Comparison of ENCODE assay signal across 8 cellular contexts in the genomic region with DNA sequence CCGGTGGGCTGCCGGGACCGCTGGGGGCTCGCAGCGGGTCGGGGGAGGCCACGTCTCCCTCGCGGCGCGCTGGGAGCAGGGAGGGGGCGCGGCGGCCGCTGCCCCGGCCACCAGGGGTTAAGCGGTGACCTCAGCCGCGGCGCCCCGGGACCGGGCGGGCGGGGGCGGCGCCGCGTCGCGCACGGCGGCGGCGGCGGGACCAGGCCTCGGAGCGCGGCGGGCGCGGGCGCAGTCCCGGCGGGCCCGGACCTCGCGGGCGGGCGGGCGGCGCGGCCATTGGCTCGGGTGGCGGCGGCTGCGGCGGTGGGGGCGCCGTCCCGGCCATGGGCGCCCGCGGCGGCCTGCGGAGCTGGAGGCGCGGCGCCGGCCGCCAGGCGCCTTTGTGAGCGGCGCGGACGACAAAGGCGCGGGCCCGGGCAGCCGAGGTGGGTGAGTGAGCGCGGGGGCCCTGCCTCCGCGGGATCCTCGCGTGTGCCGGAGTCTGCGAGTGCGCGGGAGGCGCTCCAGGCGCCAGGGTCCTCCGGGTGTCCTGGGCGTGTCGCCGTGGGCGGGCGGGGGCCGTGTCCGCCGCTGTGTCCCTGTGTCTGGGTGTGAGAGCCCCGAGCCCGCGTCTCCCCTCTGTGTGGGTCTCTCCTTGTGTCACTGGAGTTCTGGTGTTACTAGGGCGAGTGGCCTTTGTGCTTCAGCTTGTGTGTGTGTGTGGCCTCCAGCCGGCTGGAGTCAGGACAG. TPM values are rescaled to one million over a fixed set of nuclear protein-coding genes. Genes with fewer than 3 reads are reported as not detected.
DNase-seq lines count a peak whose midpoint lies in the region; ATAC-seq, FAIRE-seq and TF ChIP-seq lines count a peak whose summit lies in the region.

A gene with protein sequence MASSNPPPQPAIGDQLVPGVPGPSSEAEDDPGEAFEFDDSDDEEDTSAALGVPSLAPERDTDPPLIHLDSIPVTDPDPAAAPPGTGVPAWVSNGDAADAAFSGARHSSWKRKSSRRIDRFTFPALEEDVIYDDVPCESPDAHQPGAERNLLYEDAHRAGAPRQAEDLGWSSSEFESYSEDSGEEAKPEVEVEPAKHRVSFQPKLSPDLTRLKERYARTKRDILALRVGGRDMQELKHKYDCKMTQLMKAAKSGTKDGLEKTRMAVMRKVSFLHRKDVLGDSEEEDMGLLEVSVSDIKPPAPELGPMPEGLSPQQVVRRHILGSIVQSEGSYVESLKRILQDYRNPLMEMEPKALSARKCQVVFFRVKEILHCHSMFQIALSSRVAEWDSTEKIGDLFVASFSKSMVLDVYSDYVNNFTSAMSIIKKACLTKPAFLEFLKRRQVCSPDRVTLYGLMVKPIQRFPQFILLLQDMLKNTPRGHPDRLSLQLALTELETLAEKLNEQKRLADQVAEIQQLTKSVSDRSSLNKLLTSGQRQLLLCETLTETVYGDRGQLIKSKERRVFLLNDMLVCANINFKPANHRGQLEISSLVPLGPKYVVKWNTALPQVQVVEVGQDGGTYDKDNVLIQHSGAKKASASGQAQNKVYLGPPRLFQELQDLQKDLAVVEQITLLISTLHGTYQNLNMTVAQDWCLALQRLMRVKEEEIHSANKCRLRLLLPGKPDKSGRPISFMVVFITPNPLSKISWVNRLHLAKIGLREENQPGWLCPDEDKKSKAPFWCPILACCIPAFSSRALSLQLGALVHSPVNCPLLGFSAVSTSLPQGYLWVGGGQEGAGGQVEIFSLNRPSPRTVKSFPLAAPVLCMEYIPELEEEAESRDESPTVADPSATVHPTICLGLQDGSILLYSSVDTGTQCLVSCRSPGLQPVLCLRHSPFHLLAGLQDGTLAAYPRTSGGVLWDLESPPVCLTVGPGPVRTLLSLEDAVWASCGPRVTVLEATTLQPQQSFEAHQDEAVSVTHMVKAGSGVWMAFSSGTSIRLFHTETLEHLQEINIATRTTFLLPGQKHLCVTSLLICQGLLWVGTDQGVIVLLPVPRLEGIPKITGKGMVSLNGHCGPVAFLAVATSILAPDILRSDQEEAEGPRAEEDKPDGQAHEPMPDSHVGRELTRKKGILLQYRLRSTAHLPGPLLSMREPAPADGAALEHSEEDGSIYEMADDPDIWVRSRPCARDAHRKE (N-terminal part only) (plus strand): TSS at position 173 of the 729 bp plus-strand sequence. CDS start 40,898 bp downstream, outside the sequence.

- H3K4me1 ChIP-seq in HepG2 (ENCODE audit: insufficient read depth, low read length), result peaks cover 49% of the 10 kb centered on the region

- no peaks in the 10 kb centered on the region for H3K36me3 ChIP-seq in HepG2 (replicated peaks in 1 of 2; ENCODE audit: control insufficient read depth in 1 of 2, insufficient read depth in 2 of 2, low read length in 2 of 2)

- no peak for TF ChIP-seq RAD21 in HepG2 (CRISPR knock-in tag; IDR thresholded peaks at IDR 0.05)

- no peaks in the 10 kb centered on the region for H3K9me3 ChIP-seq in HepG2 (ENCODE audit: low read length)

- peak within 1 kb of the TSS; percentile 98 for H3K4me2 ChIP-seq in HepG2 (ENCODE audit: low read depth, low read length)

- POLR2A ChIA-PET in HepG2 (lab: Yijun Ruan, JAX), result interaction anchor here (2.1 to 2.8 kb wide), 2 partner anchors 41 to 48 kb away, joined by 9 to 10 read pairs; no protein-coding TSS in a partner anchor

- H3K27ac ChIP-seq in HepG2 (ENCODE audit: extremely low read length, insufficient read depth, low read length) (no peak within 1 kb of the TSS), substantia nigra (ENCODE audit: low read depth, low read length, poor library complexity, severe bottlenecking) (peak within 1 kb of the TSS; percentile 68)

- BruUV-seq in HepG2 (replicated peaks; lab: Mats Ljungman, UMichigan), result no TSS peak

- no peaks in the 10 kb centered on the region for H4K20me1 ChIP-seq in HepG2 (ENCODE audit: insufficient read depth, low read length)

- CTCF ChIA-PET in HepG2 (lab: Yijun Ruan, JAX; ENCODE audit: low intra/inter-chr PET ratio, low total read pairs), result no interaction called here

- ATAC-seq in HepG2 (peak; percentile 42), GM18907 (IDR thresholded peaks at IDR 0.05; ENCODE audit: unreplicated experiment) (no peak)

- TF ChIP-seq CTCF in HepG2 (CRISPR knock-in tag; IDR thresholded peaks at IDR 0.05), result no peak

- H3K79me2 ChIP-seq in HepG2 (ENCODE audit: insufficient read depth, low read length), result peaks cover 3% of the 10 kb centered on the region

- in situ Hi-C loops in HepG2 (cut with HindIII; ENCODE audit: extremely low pct_ligation_motif_present, low pct_unique_long_range_greater_than_20kb), result no loop called here

- TF ChIP-seq EP300 in HepG2 (IDR thresholded peaks at IDR 0.05; ENCODE audit: low read depth in 2 of 2, low read length in 2 of 2), result no peak
- no peak for TF ChIP-seq EP300 in HepG2 (CRISPR knock-in tag; IDR thresholded peaks at IDR 0.05; ENCODE audit: borderline replicate concordance)

- no peak within 1 kb of the TSS for H2AFZ ChIP-seq in HepG2 (ENCODE audit: low read length)

- DNase-seq in AG08396 (ENCODE audit: low spot score) (peak; percentile 79), HK-2 (ENCODE audit: unreplicated experiment) (peak; percentile 47), cerebellum (ENCODE audit: low spot score) (peak; percentile 73), HepG2 (ENCODE audit: low spot score) (no peak), substantia nigra (lab: John Stamatoyannopoulos, UW) (peak in 14 of 49 donors; percentile 13 to 64 (median 54)), NCI-H1436 treated with DMSO at 0.1 percent for 48 hours (lab: John Stamatoyannopoulos, UW) (no peak), NK-92 (lab: John Stamatoyannopoulos, UW; ENCODE audit: unreplicated experiment) (no peak)

- no peak for FAIRE-seq in HepG2 (lab: Jason Lieb, UNC)

- intact Hi-C loops in HepG2 (cut with micrococcal nuclease; ENCODE audit: unreplicated experiment), result loop anchor here (2.0 kb wide), 1 partner anchor 43 kb away; no protein-coding TSS in a partner anchor

- H3K4me3 ChIP-seq in HepG2 (replicated peaks in 1 of 3; ENCODE audit: insufficient read depth in 1 of 3, low read depth in 2 of 3, low read length in 3 of 3), result peak within 1 kb of the TSS; percentile 75 to 86 (median 85)

- H3K9ac ChIP-seq in HepG2 (ENCODE audit: insufficient read depth, low read depth, low read length), result peak within 1 kb of the TSS; percentile 83

- no CpG with 5 or more reads among the region's 105 CpGs for WGBS in HepG2 (ENCODE audit: low lambda C conversion rate)

- no peak for TF ChIP-seq POLR2A in HepG2 (IDR thresholded peaks at IDR 0.05; ENCODE audit: insufficient read depth in 1 of 2, low read depth in 2 of 2, low read length in 2 of 2)

- peaks cover 1 to 15% of the 10 kb centered on the region in 2 experiments; a peak in 2 of 5 replicates for H3K27me3 ChIP-seq in HepG2 (ENCODE audit: control insufficient read depth in 1 of 2, insufficient read depth in 2 of 2, low read length in 2 of 2)

TF ChIP-seq in HepG2, 621 proteins besides CTCF, POLR2A, EP300 and RAD21 (continues in another document):
- TF ChIP-seq, protein P1, sequence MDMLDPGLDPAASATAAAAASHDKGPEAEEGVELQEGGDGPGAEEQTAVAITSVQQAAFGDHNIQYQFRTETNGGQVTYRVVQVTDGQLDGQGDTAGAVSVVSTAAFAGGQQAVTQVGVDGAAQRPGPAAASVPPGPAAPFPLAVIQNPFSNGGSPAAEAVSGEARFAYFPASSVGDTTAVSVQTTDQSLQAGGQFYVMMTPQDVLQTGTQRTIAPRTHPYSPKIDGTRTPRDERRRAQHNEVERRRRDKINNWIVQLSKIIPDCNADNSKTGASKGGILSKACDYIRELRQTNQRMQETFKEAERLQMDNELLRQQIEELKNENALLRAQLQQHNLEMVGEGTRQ (IDR thresholded peaks at IDR 0.05; ENCODE audit: low read depth, low read length), result no peak
- TF ChIP-seq, protein P1 (CRISPR knock-in tag; IDR thresholded peaks at IDR 0.05; ENCODE audit: borderline replicate concordance), result no peak
- no peak for TF ChIP-seq RORA (CRISPR knock-in tag; IDR thresholded peaks at IDR 0.05)
- peak; percentile 59 for TF ChIP-seq ZFY (CRISPR knock-in tag; IDR thresholded peaks at IDR 0.05)
- TF ChIP-seq TBP (CRISPR knock-in tag; IDR thresholded peaks at IDR 0.05), result no peak
- TF ChIP-seq SMYD3 (CRISPR knock-in tag; IDR thresholded peaks at IDR 0.05), result no peak
- TF ChIP-seq ZNF766 (CRISPR knock-in tag; IDR thresholded peaks at IDR 0.05; ENCODE audit: borderline replicate concordance), result no peak

RNA-seq across cellular contexts. Expression of the gene that starts here (rescaled TPM):
- total RNA-seq in cerebellum, result 33.8 TPM
- 26.2 and 46.5 TPM in 2 replicates for total RNA-seq in HepG2 (2016; rRNA removed; fragmentation: Illumina TruSeq; extraction: Trizol)
- 13.6 and 14.7 TPM in 2 replicates for total RNA-seq in HepG2 (2016; cell fraction: cytosol; rRNA removed; fragmentation: Illumina TruSeq; extraction: Trizol; ENCODE audit: low read depth)
- 24.8 and 47.9 TPM in 2 replicates for total RNA-seq in HepG2 (2016; cell fraction: insoluble cytoplasmic fraction; rRNA removed; fragmentation: Illumina TruSeq; extraction: Trizol)
- 19.1 and 19.9 TPM in 2 replicates for total RNA-seq in HepG2 (2016; cell fraction: membrane; rRNA removed; fragmentation: Illumina TruSeq; extraction: Trizol)
- 59.8 and 74.6 TPM in 2 replicates for total RNA-seq in HepG2 (2016; cell fraction: nucleus; rRNA removed; fragmentation: Illumina TruSeq; extraction: Trizol)
- 78.3 and 107 TPM in 2 replicates for polyA plus RNA-seq in HepG2 (2011; rRNA removed)
- polyA plus RNA-seq in HepG2 (2011; cell fraction: cytosol; rRNA removed), result 20.2 and 37.0 TPM in 2 replicates
- polyA plus RNA-seq in HepG2 (2011; cell fraction: nucleus; rRNA removed), result 844 and 1,154 TPM in 2 replicates
- polyA plus RNA-seq in HepG2 (2012), result 43.3 and 63.3 TPM in 2 replicates
- 2.2 and 2.8 TPM in 2 replicates for polyA plus RNA-seq in HepG2 (2016; cell fraction: cytosol; fragmentation: Illumina TruSeq; extraction: Trizol; ENCODE audit: low read depth)
- 18.1 and 22.2 TPM in 2 replicates for polyA plus RNA-seq in HepG2 (2016; cell fraction: insoluble cytoplasmic fraction; fragmentation: Illumina TruSeq; extraction: Trizol; ENCODE audit: low read depth)
- polyA plus RNA-seq in HepG2 (2016; cell fraction: membrane; fragmentation: Illumina TruSeq; extraction: Trizol; ENCODE audit: low read depth), result 4.7 and 5.9 TPM in 2 replicates
- polyA plus RNA-seq in HepG2 (2016; cell fraction: nucleus; fragmentation: Illumina TruSeq; extraction: Trizol; ENCODE audit: insufficient read depth, low read depth), result 127 and 131 TPM in 2 replicates
- polyA minus RNA-seq in HepG2 (2011; rRNA and poly(A)+ RNA removed; ENCODE audit: low replicate concordance), result 15.7 and 166 TPM in 2 replicates
- 36.6 and 43.4 TPM in 2 replicates for polyA minus RNA-seq in HepG2 (2011; cell fraction: cytosol; rRNA and poly(A)+ RNA removed)
- 147 and 148 TPM in 2 replicates for polyA minus RNA-seq in HepG2 (2011; cell fraction: nucleus; rRNA and poly(A)+ RNA removed)

Comparison
In these comparisons a context has a peak if more than half of its experiments do, and no peak if none do; other contexts are left out.
1. DNase-seq: peak in AG08396 (single experiment), HK-2 (single experiment) and cerebellum (single experiment); none in HepG2 (single experiment), NCI-H1436 treated with DMSO at 0.1 percent for 48 hours (single experiment) and NK-92 (single experiment).